1 cellular context compared by ENCODE assay signal in the genomic region with DNA sequence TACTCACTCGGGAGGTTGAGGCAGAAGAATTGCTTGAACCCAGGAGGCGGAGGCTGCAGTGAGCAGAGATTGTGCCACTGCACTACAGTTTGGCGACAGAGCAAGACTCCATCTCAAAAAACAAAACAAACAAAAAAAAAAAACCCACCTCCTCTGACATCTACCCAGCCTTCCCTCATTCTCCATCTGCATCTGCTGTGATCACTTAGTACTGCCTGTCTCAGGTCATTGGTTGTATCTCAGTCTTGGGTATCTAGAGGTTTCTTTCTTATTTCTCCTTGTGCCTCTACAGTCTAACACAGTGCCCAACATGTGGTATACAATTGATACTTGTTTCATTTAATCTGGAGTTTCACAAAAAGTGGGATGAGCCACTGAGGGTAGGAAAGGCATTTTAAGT.
TF ChIP-seq lines count a peak whose summit lies in the region.

No MANE protein-coding gene starts in this region.

TF ChIP-seq in GM12878, 131 proteins besides CTCF, POLR2A, EP300 and RAD21:
- TF ChIP-seq, protein P1, sequence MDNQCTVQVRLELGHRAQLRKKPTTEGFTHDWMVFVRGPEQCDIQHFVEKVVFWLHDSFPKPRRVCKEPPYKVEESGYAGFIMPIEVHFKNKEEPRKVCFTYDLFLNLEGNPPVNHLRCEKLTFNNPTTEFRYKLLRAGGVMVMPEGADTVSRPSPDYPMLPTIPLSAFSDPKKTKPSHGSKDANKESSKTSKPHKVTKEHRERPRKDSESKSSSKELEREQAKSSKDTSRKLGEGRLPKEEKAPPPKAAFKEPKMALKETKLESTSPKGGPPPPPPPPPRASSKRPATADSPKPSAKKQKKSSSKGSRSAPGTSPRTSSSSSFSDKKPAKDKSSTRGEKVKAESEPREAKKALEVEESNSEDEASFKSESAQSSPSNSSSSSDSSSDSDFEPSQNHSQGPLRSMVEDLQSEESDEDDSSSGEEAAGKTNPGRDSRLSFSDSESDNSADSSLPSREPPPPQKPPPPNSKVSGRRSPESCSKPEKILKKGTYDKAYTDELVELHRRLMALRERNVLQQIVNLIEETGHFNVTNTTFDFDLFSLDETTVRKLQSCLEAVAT (IDR thresholded peaks at IDR 0.05), result peak; percentile 58; the same call in 1 of the 2 replicates
- TF ChIP-seq ZBED1 (IDR thresholded peaks at IDR 0.05; ENCODE audit: borderline replicate concordance), result no peak
